ENCODE assay signal across 19 cellular contexts in the genomic region with DNA sequence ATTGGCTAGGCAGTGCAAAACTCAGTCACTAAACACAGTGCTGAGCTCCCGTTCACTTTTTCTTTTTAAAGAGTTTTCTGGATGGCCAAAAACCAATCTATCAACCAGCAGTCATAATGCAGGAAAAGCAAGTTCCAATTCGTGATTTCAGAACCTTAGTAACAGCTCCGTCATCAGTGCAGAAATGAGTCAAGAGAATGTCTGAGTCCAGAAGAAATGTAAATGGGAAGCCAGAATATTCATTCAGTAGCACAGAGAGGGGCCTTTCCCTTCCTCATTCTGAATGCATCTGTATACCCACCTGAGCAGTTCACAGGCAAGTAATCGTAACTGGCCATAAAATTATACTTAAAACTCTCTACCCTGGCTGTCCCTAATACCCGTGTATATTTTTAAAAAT. TPM values are rescaled to one million over a fixed set of nuclear protein-coding genes. Genes with fewer than 3 reads are reported as not detected.
DNase-seq lines count a peak whose midpoint lies in the region; ATAC-seq, FAIRE-seq and TF ChIP-seq lines count a peak whose summit lies in the region.
"Had no signal": no experiment of that assay in that cellular context is flagged by ENCODE, and none has a peak within 500 bp of the region (broad histone marks: within the 10 kb centered on the region; RNA-seq: fewer than 3 reads in every experiment).

No MANE protein-coding gene starts in this region.

- peak; percentile 15 to 55 for DNase-seq in activated T-cell treated with anti-CD3 and anti-CD28 coated beads, Interleukin-2, amount 50 U/mL, for 72 hours
- no peak for DNase-seq in activated T-cell treated with anti-CD3 and anti-CD28 coated beads, Interleukin-2, amount 50 U/mL, for 48 hours
- no peak for DNase-seq in progenitor cell of endocrine pancreas (ENCODE audit: low spot score, unreplicated experiment)
- DNase-seq in RCC 7860 (ENCODE audit: low spot score): no peak
- no peak for DNase-seq in DMS 273 (lab: John Stamatoyannopoulos, UW; ENCODE audit: unreplicated experiment)
- DNase-seq in activated CD8-positive, alpha-beta memory T cell treated with anti-CD3 and anti-CD28 coated beads, Interleukin-2, amount 10 ng/mL, durations not matched to agents 7 days and 5 days: no peak
- DNase-seq: activated CD4-positive, alpha-beta T cell treated with anti-CD3 and anti-CD28 coated beads, Interleukin-2, amount 10 ng/mL, durations not matched to agents 7 days and 5 days; activated effector memory CD4-positive, alpha-beta T cell treated with anti-CD3 and anti-CD28 coated beads, Interleukin-2, amount 50 U/mL, for 16 hours; CD8-positive, alpha-beta memory T cell; gastrocnemius medialis; KG1; midbrain; NCI-H510A treated with DMSO at 0.1 percent for 48 hours; Peyer's patch had no signal

- TF ChIP-seq CTCF in progenitor cell of endocrine pancreas (IDR thresholded peaks at IDR 0.05; ENCODE audit: unreplicated experiment): no peak

- CTCF ChIA-PET in activated CD8-positive, alpha-beta memory T cell treated with anti-CD3 and anti-CD28 coated beads, Interleukin-2, amount 10 ng/mL, durations not matched to agents 7 days and 5 days (lab: Charles Lee): interaction anchor here (1.0 kb wide), 1 partner anchor 12 kb away, joined by 4 read pairs; no protein-coding TSS in a partner anchor

- H3K4me3 Mint-ChIP-seq in activated T-cell treated with anti-CD3 and anti-CD28 coated beads, Interleukin-2, amount 50 U/mL, for 72 hours: peak overlapping the region in 1 of 2 donors; percentile 2
- no peak overlapping the region for H3K4me3 Mint-ChIP-seq in progenitor cell of endocrine pancreas (ENCODE audit: low read depth)
- no peak overlapping the region for H3K4me3 Mint-ChIP-seq in activated CD8-positive, alpha-beta memory T cell treated with anti-CD3 and anti-CD28 coated beads, Interleukin-2, amount 10 ng/mL, durations not matched to agents 7 days and 5 days
- H3K4me3 Mint-ChIP-seq: activated CD4-positive, alpha-beta T cell treated with anti-CD3 and anti-CD28 coated beads, Interleukin-2, amount 10 ng/mL, durations not matched to agents 7 days and 5 days; brain; CD8-positive, alpha-beta memory T cell had no signal

- no peak for FAIRE-seq in RCC 7860 (lab: Jason Lieb, UNC)
- FAIRE-seq: G401.6, H1 had no signal

- no peak overlapping the region for H3K27ac Mint-ChIP-seq in activated T-cell treated with anti-CD3 and anti-CD28 coated beads, Interleukin-2, amount 50 U/mL, for 72 hours
- peak overlapping the region; percentile 45 for H3K27ac Mint-ChIP-seq in progenitor cell of endocrine pancreas
- H3K27ac Mint-ChIP-seq in activated CD8-positive, alpha-beta memory T cell treated with anti-CD3 and anti-CD28 coated beads, Interleukin-2, amount 10 ng/mL, durations not matched to agents 7 days and 5 days: no peak overlapping the region
- H3K27ac Mint-ChIP-seq: activated CD4-positive, alpha-beta T cell treated with anti-CD3 and anti-CD28 coated beads, Interleukin-2, amount 10 ng/mL, durations not matched to agents 7 days and 5 days; brain had no signal

- no peaks in the 10 kb centered on the region for H3K27me3 Mint-ChIP-seq in activated T-cell treated with anti-CD3 and anti-CD28 coated beads, Interleukin-2, amount 50 U/mL, for 72 hours (ENCODE audit: low read depth)
- H3K27me3 Mint-ChIP-seq in progenitor cell of endocrine pancreas: no peaks in the 10 kb centered on the region
- no peaks in the 10 kb centered on the region for H3K27me3 Mint-ChIP-seq in activated CD8-positive, alpha-beta memory T cell treated with anti-CD3 and anti-CD28 coated beads, Interleukin-2, amount 10 ng/mL, durations not matched to agents 7 days and 5 days
- H3K27me3 Mint-ChIP-seq: activated CD4-positive, alpha-beta T cell treated with anti-CD3 and anti-CD28 coated beads, Interleukin-2, amount 10 ng/mL, durations not matched to agents 7 days and 5 days; brain; CD8-positive, alpha-beta memory T cell had no signal

- H3K36me3 Mint-ChIP-seq in activated T-cell treated with anti-CD3 and anti-CD28 coated beads, Interleukin-2, amount 50 U/mL, for 72 hours (ENCODE audit: insufficient read depth in 2 of 2): peaks cover 3 to 7% of the 10 kb centered on the region in 2 donors
- peaks cover 13% of the 10 kb centered on the region for H3K36me3 Mint-ChIP-seq in progenitor cell of endocrine pancreas (ENCODE audit: insufficient read depth)
- peaks cover 38% of the 10 kb centered on the region for H3K36me3 Mint-ChIP-seq in activated CD8-positive, alpha-beta memory T cell treated with anti-CD3 and anti-CD28 coated beads, Interleukin-2, amount 10 ng/mL, durations not matched to agents 7 days and 5 days

- no peaks in the 10 kb centered on the region for H3K9me3 Mint-ChIP-seq in activated T-cell treated with anti-CD3 and anti-CD28 coated beads, Interleukin-2, amount 50 U/mL, for 72 hours
- peaks cover 3% of the 10 kb centered on the region for H3K9me3 Mint-ChIP-seq in progenitor cell of endocrine pancreas (ENCODE audit: low read depth)
- H3K9me3 Mint-ChIP-seq in activated CD8-positive, alpha-beta memory T cell treated with anti-CD3 and anti-CD28 coated beads, Interleukin-2, amount 10 ng/mL, durations not matched to agents 7 days and 5 days (ENCODE audit: low read depth): no peaks in the 10 kb centered on the region
- H3K9me3 Mint-ChIP-seq: activated CD4-positive, alpha-beta T cell treated with anti-CD3 and anti-CD28 coated beads, Interleukin-2, amount 10 ng/mL, durations not matched to agents 7 days and 5 days; CD8-positive, alpha-beta memory T cell had no signal

- H3K4me1 Mint-ChIP-seq in activated T-cell treated with anti-CD3 and anti-CD28 coated beads, Interleukin-2, amount 50 U/mL, for 72 hours (ENCODE audit: low read depth): peaks cover 31% of the 10 kb centered on the region
- H3K4me1 Mint-ChIP-seq in progenitor cell of endocrine pancreas (ENCODE audit: low read depth): no peaks in the 10 kb centered on the region
- peaks cover 11% of the 10 kb centered on the region for H3K4me1 Mint-ChIP-seq in activated CD8-positive, alpha-beta memory T cell treated with anti-CD3 and anti-CD28 coated beads, Interleukin-2, amount 10 ng/mL, durations not matched to agents 7 days and 5 days
- H3K4me1 Mint-ChIP-seq: activated CD4-positive, alpha-beta T cell treated with anti-CD3 and anti-CD28 coated beads, Interleukin-2, amount 10 ng/mL, durations not matched to agents 7 days and 5 days; brain had no signal

- ATAC-seq in activated T-cell treated with anti-CD3 and anti-CD28 coated beads, Interleukin-2, amount 50 U/mL, for 72 hours (replicated peaks in 1 of 2): peak; percentile 95 to 96
- peak; percentile 74 for ATAC-seq in GM21390 (IDR thresholded peaks at IDR 0.05; ENCODE audit: unreplicated experiment)
- ATAC-seq in HG03095 (IDR thresholded peaks at IDR 0.05; ENCODE audit: unreplicated experiment): peak; percentile 90
- ATAC-seq in activated CD8-positive, alpha-beta memory T cell treated with anti-CD3 and anti-CD28 coated beads, Interleukin-2, amount 10 ng/mL, durations not matched to agents 7 days and 5 days: no peak
- ATAC-seq: gastrocnemius medialis had no signal

RNA-seq across cellular contexts. Expression of gene HUS1B, which starts 20.4 kb away (rescaled TPM):
- under 1 TPM; 0.79 to 0.89 TPM for total RNA-seq in activated T-cell treated with anti-CD3 and anti-CD28 coated beads, Interleukin-2, amount 50 U/mL, for 72 hours
- 0.67 and 1.3 TPM in 2 replicates for total RNA-seq in progenitor cell of endocrine pancreas
- 1 to 10 TPM; 1.2 to 1.9 TPM for total RNA-seq in activated CD8-positive, alpha-beta memory T cell treated with anti-CD3 and anti-CD28 coated beads, Interleukin-2, amount 10 ng/mL, durations not matched to agents 7 days and 5 days

RNA-seq across cellular contexts. Expression of gene EXOC2, which starts 56.5 kb away (rescaled TPM):
- total RNA-seq in activated T-cell treated with anti-CD3 and anti-CD28 coated beads, Interleukin-2, amount 50 U/mL, for 72 hours: 10 to 100 TPM; 42.2 to 46.1 TPM
- 24.4 and 24.8 TPM in 2 replicates for total RNA-seq in progenitor cell of endocrine pancreas
- 10 to 100 TPM; 28.4 to 34.6 TPM for total RNA-seq in activated CD8-positive, alpha-beta memory T cell treated with anti-CD3 and anti-CD28 coated beads, Interleukin-2, amount 10 ng/mL, durations not matched to agents 7 days and 5 days

Comparison
In these comparisons a context has a peak if more than half of its experiments do, and no peak if none do; other contexts are left out.
1. DNase-seq: peak in activated T-cell treated with anti-CD3 and anti-CD28 coated beads, Interleukin-2, amount 50 U/mL, for 72 hours (2 of 2); none in activated T-cell treated with anti-CD3 and anti-CD28 coated beads, Interleukin-2, amount 50 U/mL, for 48 hours (0 of 2), progenitor cell of endocrine pancreas (single experiment), RCC 7860 (single experiment), DMS 273 (single experiment) and activated CD8-positive, alpha-beta memory T cell treated with anti-CD3 and anti-CD28 coated beads, Interleukin-2, amount 10 ng/mL, durations not matched to agents 7 days and 5 days (single experiment).